Comparison of ENCODE assay signal across 20 cellular contexts in the genomic region with DNA sequence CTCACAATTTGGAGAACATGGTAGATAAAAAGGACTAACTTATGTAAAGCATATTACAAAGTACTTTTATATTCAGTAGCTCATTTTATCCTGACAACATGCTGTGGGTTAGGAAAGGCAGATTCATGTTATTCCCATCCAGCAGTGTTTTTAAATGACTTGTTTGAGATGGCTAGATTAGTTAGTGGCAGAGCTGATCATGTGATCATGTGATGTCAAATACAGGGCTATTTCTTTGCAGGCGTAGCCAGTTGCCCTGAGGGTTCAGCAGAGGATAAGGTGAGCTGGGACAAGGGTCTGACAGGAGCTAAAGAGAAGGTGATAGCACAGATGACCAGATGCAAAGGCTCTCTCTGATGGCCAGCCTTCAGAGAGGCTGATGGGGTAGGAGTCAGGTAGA.
DNase-seq lines count a peak whose midpoint lies in the region; ATAC-seq, FAIRE-seq and TF ChIP-seq lines count a peak whose summit lies in the region.
"Had no signal": no experiment of that assay in that cellular context is flagged by ENCODE, and none has a peak within 500 bp of the region (broad histone marks: within the 10 kb centered on the region; RNA-seq: fewer than 3 reads in every experiment).

No MANE protein-coding gene starts in this region.

- H2BK15ac ChIP-seq in H9 (ENCODE audit: low read depth, low read length) = no peak overlapping the region

- H3K4me2 ChIP-seq in SK-N-SH = no peak overlapping the region
- H3K4me2 ChIP-seq in H9 (ENCODE audit: insufficient read depth, insufficient read length, low read length) = no peak overlapping the region
- H3K4me2 ChIP-seq: A549 had no signal

- H3K9me2 ChIP-seq in SK-N-SH = no peaks in the 10 kb centered on the region

- no peak overlapping the region for H3K4me3 ChIP-seq in SK-N-SH (ENCODE audit: low read depth in 2 of 2, low read length in 1 of 2)
- H3K4me3 ChIP-seq in right cardiac atrium (ENCODE audit: low read length) = no peak overlapping the region
- H3K4me3 ChIP-seq: A549, GM12878, HAP-1 had no signal

- no peaks in the 10 kb centered on the region for H3K9me3 Mint-ChIP-seq in H9
- no peaks in the 10 kb centered on the region for H3K9me3 Mint-ChIP-seq in activated T-helper 17 cell treated with anti-CD3 and anti-CD28 coated beads, Interleukin-2, amount 50 U/mL, for 72 hours

- H3K9ac ChIP-seq in SK-N-SH (no peak overlapping the region), H9 (ENCODE audit: extremely low read depth, insufficient read length, low read length) (no peak overlapping the region)

- no peak overlapping the region for H2AK5ac ChIP-seq in H9 (ENCODE audit: insufficient read length, low read length)

- no peaks in the 10 kb centered on the region for H3K79me1 ChIP-seq in H9 (ENCODE audit: insufficient read depth, low read depth, low read length, poor library complexity, severe bottlenecking)

- H2AFZ ChIP-seq in SK-N-SH (ENCODE audit: low read depth) = no peak overlapping the region
- H2AFZ ChIP-seq in H9 (ENCODE audit: low read length) = no peak overlapping the region

- H3K4me1 Mint-ChIP-seq in H9 = peaks cover 0 to 5% of the 10 kb centered on the region in 2 experiments; a peak in 2 of 4 replicates
- no peaks in the 10 kb centered on the region for H3K4me1 Mint-ChIP-seq in activated T-helper 17 cell treated with anti-CD3 and anti-CD28 coated beads, Interleukin-2, amount 50 U/mL, for 72 hours

- TF ChIP-seq EP300 in SK-N-SH (IDR thresholded peaks at IDR 0.05; ENCODE audit: borderline replicate concordance in 1 of 2, low read depth in 1 of 2, low read length in 1 of 2) = no peak

- H3T11ph ChIP-seq in H9 (ENCODE audit: low read length) = no peak overlapping the region

- ATAC-seq in SK-N-SH treated with all-trans-retinoic acid at 6 μM for 48 hours = no peak
- no peak for ATAC-seq in activated T-helper 17 cell treated with anti-CD3 and anti-CD28 coated beads, Interleukin-2, amount 50 U/mL, for 72 hours (replicated peaks)
- no peak for ATAC-seq in right cardiac atrium
- ATAC-seq: GM12878 had no signal

- 65% methylated on average over 1 of the region's 1 CpG for WGBS in SK-N-SH (ENCODE audit: low lambda C conversion rate)
- WGBS in H9 (ENCODE audit: extremely low coverage, insufficient read length, low lambda C conversion rate) = no CpG with 5 or more reads among the region's 1 CpG
- 91% methylated on average over 1 of the region's 1 CpG for WGBS in right cardiac atrium

- no peaks in the 10 kb centered on the region for H3K23me2 ChIP-seq in H9 (ENCODE audit: insufficient read length, low read depth, low read length, poor library complexity, severe bottlenecking)

- H2BK12ac ChIP-seq in H9 (ENCODE audit: insufficient read length, low read depth, low read length) = no peak overlapping the region

- H3K9me3 ChIP-seq in SK-N-SH = no peaks in the 10 kb centered on the region
- no peaks in the 10 kb centered on the region for H3K9me3 ChIP-seq in H9 (ENCODE audit: control insufficient read depth, low read depth, low read length)
- no peaks in the 10 kb centered on the region for H3K9me3 ChIP-seq in right cardiac atrium (ENCODE audit: control insufficient read depth, low read length)
- H3K9me3 ChIP-seq: A549, HAP-1 had no signal

- POLR2A ChIA-PET in SK-N-SH (lab: Yijun Ruan, JAX) = interaction anchor here (1.1 kb wide), 1 partner anchor 14 kb away, joined by 6 read pairs; no protein-coding TSS in a partner anchor

- no peak overlapping the region for H2BK5ac ChIP-seq in H9 (ENCODE audit: insufficient read length, low read length)

- H3K36me3 Mint-ChIP-seq in H9 (ENCODE audit: insufficient read depth in 1 of 3, low read depth in 3 of 3) = peaks cover 62 to 87% (median 70%) of the 10 kb centered on the region in 3 experiments
- H3K36me3 Mint-ChIP-seq in activated T-helper 17 cell treated with anti-CD3 and anti-CD28 coated beads, Interleukin-2, amount 50 U/mL, for 72 hours (ENCODE audit: low read depth) = no peaks in the 10 kb centered on the region
- H3K36me3 Mint-ChIP-seq: CD4-positive, alpha-beta memory T cell had no signal

- H4K20me1 ChIP-seq in SK-N-SH (ENCODE audit: insufficient read depth) = no peaks in the 10 kb centered on the region
- H4K20me1 ChIP-seq in H9 (ENCODE audit: control insufficient read depth, insufficient read depth, insufficient read length) = no peaks in the 10 kb centered on the region

- no peak overlapping the region for H3K4ac ChIP-seq in H9 (ENCODE audit: low read depth, low read length)

- H3K14ac ChIP-seq in H9 (ENCODE audit: insufficient read depth, low read length) = no peak overlapping the region

- no peaks in the 10 kb centered on the region for H3F3A ChIP-seq in SK-N-SH (replicated peaks; ENCODE audit: insufficient read depth)

- no peak overlapping the region for H4K5ac ChIP-seq in H9 (ENCODE audit: insufficient read length, low read depth, low read length)

- H3K27me3 Mint-ChIP-seq in H9 (ENCODE audit: low read depth) = no peaks in the 10 kb centered on the region
- no peaks in the 10 kb centered on the region for H3K27me3 Mint-ChIP-seq in activated T-helper 17 cell treated with anti-CD3 and anti-CD28 coated beads, Interleukin-2, amount 50 U/mL, for 72 hours

- no peak overlapping the region for H2BK20ac ChIP-seq in H9 (ENCODE audit: low read depth, low read length, poor library complexity, severe bottlenecking)

- DNase-seq in SK-N-SH (no peak), H9 (peak; percentile 3), mesenteric fat pad (ENCODE audit: low spot score) (peak; percentile 37), RCC 7860 (ENCODE audit: low spot score) (no peak), right cardiac atrium (no peak)
- DNase-seq: AML-193; CD4-positive, alpha-beta memory T cell; DMS 273 treated with DMSO at 0.1 percent for 48 hours; DMS53; DND-41; EL had no signal

- H3K36me3 ChIP-seq in SK-N-SH (replicated peaks in 1 of 2; ENCODE audit: control insufficient read depth in 1 of 2, insufficient read depth in 2 of 2, low read length in 1 of 2) = no peaks in the 10 kb centered on the region

- no peak overlapping the region for H4K8ac ChIP-seq in H9 (replicated peaks; ENCODE audit: insufficient read length, low read depth, low read length)

- no peak overlapping the region for H4K91ac ChIP-seq in H9 (ENCODE audit: insufficient read length, low read depth, low read length)

- TF ChIP-seq CTCF in SK-N-SH (IDR thresholded peaks at IDR 0.05) (no peak), H9 (conservative IDR thresholded peaks at IDR 0.05) (no peak)

- H3K27me3 ChIP-seq in SK-N-SH (ENCODE audit: insufficient read depth) (no peaks in the 10 kb centered on the region), H9 (ENCODE audit: insufficient read depth, low read length) (no peaks in the 10 kb centered on the region), right cardiac atrium (ENCODE audit: control insufficient read depth, insufficient read depth) (no peaks in the 10 kb centered on the region)

- no peak for FAIRE-seq in RCC 7860 (lab: Jason Lieb, UNC)
- FAIRE-seq: A549, GM12878, H1 had no signal

- H3K27ac Mint-ChIP-seq in H9 = peak overlapping the region in 1 of 3 experiments; percentile 12; a peak in 2 of 7 replicates
- no peak overlapping the region for H3K27ac Mint-ChIP-seq in activated T-helper 17 cell treated with anti-CD3 and anti-CD28 coated beads, Interleukin-2, amount 50 U/mL, for 72 hours
- H3K27ac Mint-ChIP-seq: CD4-positive, alpha-beta memory T cell had no signal

- no peak overlapping the region; a peak in 1 of 4 replicates for H3K27ac ChIP-seq in SK-N-SH (ENCODE audit: low read depth in 2 of 2, low read length in 1 of 2)
- no peak overlapping the region for H3K27ac ChIP-seq in H9 (ENCODE audit: insufficient read length, low read depth, low read length)
- H3K27ac ChIP-seq in right cardiac atrium (ENCODE audit: low read length) = no peak overlapping the region
- H3K27ac ChIP-seq: 22Rv1, A549, C4-2B, HL-60 had no signal

- no peak overlapping the region for H3K4me3 Mint-ChIP-seq in H9
- no peak overlapping the region for H3K4me3 Mint-ChIP-seq in activated T-helper 17 cell treated with anti-CD3 and anti-CD28 coated beads, Interleukin-2, amount 50 U/mL, for 72 hours
- H3K4me3 Mint-ChIP-seq: CD4-positive, alpha-beta memory T cell had no signal

- H3K4me1 ChIP-seq in SK-N-SH (ENCODE audit: control insufficient read depth in 1 of 2, insufficient read depth in 2 of 2, low read depth in 1 of 2, low read length in 1 of 2) = peaks cover 0 to 2% of the 10 kb centered on the region in 2 experiments; a peak in 1 of 4 replicates
- no peaks in the 10 kb centered on the region for H3K4me1 ChIP-seq in H9 (ENCODE audit: insufficient read depth, low read length)
- H3K4me1 ChIP-seq in right cardiac atrium (ENCODE audit: control insufficient read depth, insufficient read depth, low read length) = no peaks in the 10 kb centered on the region
- H3K4me1 ChIP-seq: HAP-1 had no signal

- no peak for TF ChIP-seq RAD21 in SK-N-SH (IDR thresholded peaks at IDR 0.05; ENCODE audit: low read length)

- no peak overlapping the region for H2BK120ac ChIP-seq in H9 (ENCODE audit: low read depth, low read length, poor library complexity, severe bottlenecking)

- intact Hi-C loops in right cardiac atrium (cut with DNase I) = no loop called here

- CTCF ChIA-PET in SK-N-SH (lab: Yijun Ruan, JAX) = interaction anchor here (0.6 to 1.8 kb wide), 7 partner anchors 10 to 369 kb away, joined by 3 to 8 read pairs (median 4); partner anchors contain the start of genes ADD2 and FAM136A

- no peak overlapping the region for H3K23ac ChIP-seq in H9 (ENCODE audit: insufficient read length, low read depth, low read length)

- no peak overlapping the region for H3K18ac ChIP-seq in H9 (ENCODE audit: insufficient read length, low read depth, low read length)

- H3K79me2 ChIP-seq in SK-N-SH (ENCODE audit: insufficient read depth) (no peaks in the 10 kb centered on the region), H9 (ENCODE audit: insufficient read depth, low read length) (no peaks in the 10 kb centered on the region)

- H3K56ac ChIP-seq in H9 (ENCODE audit: insufficient read length, low read depth, low read length) = no peak overlapping the region

TF ChIP-seq in SK-N-SH, 30 proteins besides CTCF, POLR2A, EP300 and RAD21 (continues in another document):
- TF ChIP-seq RCOR1 (IDR thresholded peaks at IDR 0.05; ENCODE audit: low read length) = no peak
- TF ChIP-seq TAF1 (IDR thresholded peaks at IDR 0.05; ENCODE audit: borderline replicate concordance, low read depth, low read length) = no peak
- TF ChIP-seq GATA2 (CRISPR knock-in tag; IDR thresholded peaks at IDR 0.05) = peak; percentile 22; the same call in 1 of the 2 replicates

TF ChIP-seq in SK-N-SH treated with all-trans-retinoic acid at 6 μM for 48 hours, 23 proteins besides CTCF, POLR2A, EP300 and RAD21 (continues in another document):
- TF ChIP-seq ESRRG (CRISPR knock-in tag; IDR thresholded peaks at IDR 0.05) (no peak), ZNF70 (CRISPR knock-in tag; IDR thresholded peaks at IDR 0.05) (no peak)

Comparison
In these comparisons a context has a peak if more than half of its experiments do, and no peak if none do; other contexts are left out.
1. DNase-seq: peak in H9 (single experiment) and mesenteric fat pad (single experiment); none in SK-N-SH (single experiment), RCC 7860 (single experiment) and right cardiac atrium (0 of 3).